In genomic region chr4:40564815-40565505, GRCh38 we compare ENCODE assay signal across 12 cellular contexts.
DNase-seq lines count a peak whose midpoint lies in the region; ATAC-seq, FAIRE-seq and TF ChIP-seq lines count a peak whose summit lies in the region.
"Had no signal": no experiment of that assay in that cellular context is flagged by ENCODE, and none has a peak within 500 bp of the region (broad histone marks: within the 10 kb centered on the region; RNA-seq: fewer than 3 reads in every experiment).

No MANE protein-coding gene starts in this region.

- H3K4me2 ChIP-seq in osteoblast (ENCODE audit: insufficient read depth, low read length) = no peak overlapping the region

- H3K4me1 Mint-ChIP-seq in dendritic cell treated with granulocyte-macrophage colony-stimulating factor and Interleukin-4, amounts not matched to agents 40 ng/mL and 50 ng/mL, for 4 days (ENCODE audit: low read depth) = peaks cover 92% of the 10 kb centered on the region

- H3K4me1 ChIP-seq in osteoblast (ENCODE audit: insufficient read depth, low read length) = peaks cover 3% of the 10 kb centered on the region

- no peaks in the 10 kb centered on the region for H3K36me3 ChIP-seq in osteoblast (ENCODE audit: insufficient read depth, low read length)

- no peaks in the 10 kb centered on the region for H3K79me2 ChIP-seq in osteoblast (ENCODE audit: insufficient read depth, low read length)

- ATAC-seq in GM19035 (IDR thresholded peaks at IDR 0.05; ENCODE audit: unreplicated experiment) (no peak), HG03571 (IDR thresholded peaks at IDR 0.05; ENCODE audit: unreplicated experiment) (no peak)
- ATAC-seq: activated CD8-positive, alpha-beta T cell treated with anti-CD3 and anti-CD28 coated beads, Interleukin-2, amount 10 ng/mL, durations not matched to agents 7 days and 5 days had no signal

- peak overlapping the region; percentile 82 for H3K27ac Mint-ChIP-seq in dendritic cell treated with granulocyte-macrophage colony-stimulating factor and Interleukin-4, amounts not matched to agents 40 ng/mL and 50 ng/mL, for 4 days
- H3K27ac Mint-ChIP-seq: activated CD8-positive, alpha-beta T cell treated with anti-CD3 and anti-CD28 coated beads, Interleukin-2, amount 10 ng/mL, durations not matched to agents 7 days and 5 days had no signal

- no peaks in the 10 kb centered on the region for H3K27me3 ChIP-seq in osteoblast (ENCODE audit: insufficient read depth, low read length)

- no peak overlapping the region for H3K4me3 ChIP-seq in osteoblast (ENCODE audit: insufficient read depth, low read length)

- intact Hi-C loops in dendritic cell treated with granulocyte-macrophage colony-stimulating factor and Interleukin-4, amounts not matched to agents 40 ng/mL and 50 ng/mL, for 4 days (cut with micrococcal nuclease) = loop anchor here (5.0 kb wide), 1 partner anchor 62 kb away; the partner anchor contains the start of gene RBM47

- FAIRE-seq in GM19239 (lab: Jason Lieb, UNC) = peak; percentile 4

- no peak overlapping the region for H3K4me3 Mint-ChIP-seq in dendritic cell treated with granulocyte-macrophage colony-stimulating factor and Interleukin-4, amounts not matched to agents 40 ng/mL and 50 ng/mL, for 4 days
- H3K4me3 Mint-ChIP-seq: activated CD8-positive, alpha-beta T cell treated with anti-CD3 and anti-CD28 coated beads, Interleukin-2, amount 10 ng/mL, durations not matched to agents 7 days and 5 days; naive thymus-derived CD4-positive, alpha-beta T cell had no signal

- no peak overlapping the region for H3K27ac ChIP-seq in osteoblast (ENCODE audit: low read depth, low read length)

- H3K36me3 Mint-ChIP-seq in dendritic cell treated with granulocyte-macrophage colony-stimulating factor and Interleukin-4, amounts not matched to agents 40 ng/mL and 50 ng/mL, for 4 days (ENCODE audit: low read depth) = peaks cover 68% of the 10 kb centered on the region
- H3K36me3 Mint-ChIP-seq: naive thymus-derived CD4-positive, alpha-beta T cell had no signal

- H3K9me3 Mint-ChIP-seq in dendritic cell treated with granulocyte-macrophage colony-stimulating factor and Interleukin-4, amounts not matched to agents 40 ng/mL and 50 ng/mL, for 4 days = no peaks in the 10 kb centered on the region

- DNase-seq in GM19239 (ENCODE audit: insufficient read length, low spot score) (no peak), NCI-H2107 (lab: John Stamatoyannopoulos, UW) (peak; percentile 2), osteoblast (ENCODE audit: insufficient read length, low spot score, missing footprints) (no peak), GM20000 (ENCODE audit: low spot score) (no peak)
- no peak for DNase-seq in activated CD4-positive, alpha-beta T cell treated with anti-CD3 and anti-CD28 coated beads, Interleukin-2, amount 50 U/mL, for 4 hours
- DNase-seq: activated CD8-positive, alpha-beta T cell treated with anti-CD3 and anti-CD28 coated beads, Interleukin-2, amount 10 ng/mL, durations not matched to agents 7 days and 5 days; activated naive CD4-positive, alpha-beta T cell; naive thymus-derived CD4-positive, alpha-beta T cell; stimulated activated CD8-positive, alpha-beta memory T cell treated with anti-CD3 and anti-CD28 coated beads, Interleukin-4, amount 100 ng/mL, for 48 hours had no signal

- TF ChIP-seq CTCF in osteoblast (IDR thresholded peaks at IDR 0.05; ENCODE audit: extremely low read depth, low read depth, low read length) = no peak
- no peak for TF ChIP-seq CTCF in GM20000 (IDR thresholded peaks at IDR 0.05; ENCODE audit: extremely low read depth, missing control alignments)

- no peaks in the 10 kb centered on the region for H3K9me3 ChIP-seq in osteoblast (ENCODE audit: low read depth, low read length)

- H2AFZ ChIP-seq in osteoblast (ENCODE audit: low read length) = peak overlapping the region; percentile 48

- H3K27me3 Mint-ChIP-seq in dendritic cell treated with granulocyte-macrophage colony-stimulating factor and Interleukin-4, amounts not matched to agents 40 ng/mL and 50 ng/mL, for 4 days = no peaks in the 10 kb centered on the region

- H4K20me1 ChIP-seq in osteoblast (ENCODE audit: insufficient read depth, low read length) = no peaks in the 10 kb centered on the region
